Comparison of ENCODE assay signal across 8 cellular contexts in the genomic region with DNA sequence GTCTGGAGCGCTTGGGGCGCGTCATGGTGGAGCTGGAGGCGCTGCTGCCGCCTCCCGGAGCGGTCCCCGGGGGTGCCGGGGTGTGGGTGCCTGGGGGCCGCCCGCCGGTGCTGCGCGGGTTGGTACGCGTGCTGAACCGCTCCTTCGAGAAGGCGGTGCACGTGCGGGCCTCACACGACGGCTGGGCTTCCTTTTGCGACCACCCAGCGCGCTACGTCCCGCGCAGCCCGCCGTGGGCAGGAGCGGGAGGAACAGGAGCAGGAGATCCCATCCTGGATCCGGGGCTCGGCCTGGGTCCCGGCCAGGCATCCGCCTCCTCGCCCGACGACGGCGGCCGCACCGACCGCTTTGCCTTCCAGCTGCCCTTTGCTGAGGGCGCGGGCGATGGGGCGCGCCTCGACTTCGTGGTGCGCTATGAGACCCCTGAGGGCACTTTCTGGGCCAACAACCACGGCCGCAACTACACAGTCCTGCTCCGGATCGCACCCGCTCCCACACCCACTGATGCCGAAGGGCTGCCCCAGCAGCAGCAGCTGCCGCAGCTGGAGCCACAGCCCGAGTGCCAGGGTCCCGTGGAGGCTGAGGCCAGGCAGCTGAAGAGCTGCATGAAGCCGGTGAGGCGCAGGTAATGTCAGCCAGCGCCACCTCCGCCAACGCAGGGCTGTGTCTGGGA. TPM values are rescaled to one million over a fixed set of nuclear protein-coding genes. Genes with fewer than 3 reads are reported as not detected.
DNase-seq lines count a peak whose midpoint lies in the region; ATAC-seq and TF ChIP-seq lines count a peak whose summit lies in the region.

No MANE protein-coding gene starts in this region.

- H3K4me1 Mint-ChIP-seq in neural progenitor cell: peaks cover 17% of the 10 kb centered on the region

- no peak for ATAC-seq in GM18861 (IDR thresholded peaks at IDR 0.05; ENCODE audit: unreplicated experiment)
- ATAC-seq in GM21515 (IDR thresholded peaks at IDR 0.05; ENCODE audit: unreplicated experiment): no peak
- ATAC-seq in GM19035 (IDR thresholded peaks at IDR 0.05; ENCODE audit: unreplicated experiment): no peak

- H3K27me3 ChIP-seq in BJ (ENCODE audit: control insufficient read depth, insufficient read depth, low read length) (no peaks in the 10 kb centered on the region), MG63 (no peaks in the 10 kb centered on the region), neural progenitor cell (no peaks in the 10 kb centered on the region)
- no peaks in the 10 kb centered on the region for H3K27me3 ChIP-seq in effector memory CD4-positive, alpha-beta T cell (replicated peaks; ENCODE audit: control insufficient read depth, insufficient read depth, low read length, poor library complexity, severe bottlenecking)

- H4K20me1 ChIP-seq in neural progenitor cell (ENCODE audit: low read depth): peaks cover 20% of the 10 kb centered on the region

- peak overlapping the region; percentile 97 for H3K27ac ChIP-seq in effector memory CD4-positive, alpha-beta T cell (ENCODE audit: insufficient read depth, low read length, poor library complexity, severe bottlenecking)
- peak overlapping the region; percentile 95 for H3K27ac ChIP-seq in neural progenitor cell

- no peaks in the 10 kb centered on the region for H3K36me3 ChIP-seq in BJ (ENCODE audit: control insufficient read depth, insufficient read depth, low read length)
- peaks cover 3% of the 10 kb centered on the region; the same call in 1 of the 2 replicates for H3K36me3 ChIP-seq in MG63
- H3K36me3 ChIP-seq in effector memory CD4-positive, alpha-beta T cell (ENCODE audit: control insufficient read depth, insufficient read depth, low read length): no peaks in the 10 kb centered on the region
- no peaks in the 10 kb centered on the region for H3K36me3 ChIP-seq in neural progenitor cell

- DNase-seq in BJ (ENCODE audit: low read depth) (no peak), MG63 (peak; percentile 5), neural progenitor cell (ENCODE audit: low spot score) (peak; percentile 14), pons (ENCODE audit: low spot score) (no peak)
- no peak for DNase-seq in effector memory CD4-positive, alpha-beta T cell

- H3K4me1 ChIP-seq in effector memory CD4-positive, alpha-beta T cell (ENCODE audit: control insufficient read depth, insufficient read depth, low read length, poor library complexity, severe bottlenecking): peaks cover 35% of the 10 kb centered on the region
- peaks cover 7% of the 10 kb centered on the region for H3K4me1 ChIP-seq in neural progenitor cell

- H3K4me3 Mint-ChIP-seq in neural progenitor cell: peak overlapping the region; percentile 79

- TF ChIP-seq CTCF in BJ (IDR thresholded peaks at IDR 0.05; ENCODE audit: insufficient read depth, low read depth, low read length) (no peak), neural progenitor cell (IDR thresholded peaks at IDR 0.05) (no peak)

- peak overlapping the region; percentile 67 for H3K4me3 ChIP-seq in BJ (ENCODE audit: low read depth, low read length)
- H3K4me3 ChIP-seq in MG63: peak overlapping the region; percentile 63
- H3K4me3 ChIP-seq in effector memory CD4-positive, alpha-beta T cell (ENCODE audit: insufficient read depth, low read depth, low read length, poor library complexity, severe bottlenecking): peak overlapping the region; percentile 54
- H3K4me3 ChIP-seq in neural progenitor cell: peak overlapping the region; percentile 62

- peak overlapping the region; percentile 83 for H3K9ac ChIP-seq in neural progenitor cell

- peaks cover 4% of the 10 kb centered on the region for H3K36me3 Mint-ChIP-seq in neural progenitor cell

- peaks cover 4% of the 10 kb centered on the region for H3K9me3 Mint-ChIP-seq in neural progenitor cell

- H3K27me3 Mint-ChIP-seq in neural progenitor cell (ENCODE audit: insufficient read depth, low read depth): peaks cover 13% of the 10 kb centered on the region

- CTCF ChIA-PET in BJ (lab: Yijun Ruan, JAX): no interaction called here

- peak overlapping the region; percentile 50 for H2AFZ ChIP-seq in neural progenitor cell (replicated peaks)

- H3K79me2 ChIP-seq in neural progenitor cell (ENCODE audit: low read depth): peaks cover 46% of the 10 kb centered on the region

- H3F3A ChIP-seq in neural progenitor cell (ENCODE audit: low read depth): peaks cover 7% of the 10 kb centered on the region

- H3K9me3 ChIP-seq in MG63 (no peaks in the 10 kb centered on the region), neural progenitor cell (ENCODE audit: low read depth) (no peaks in the 10 kb centered on the region)
- no peaks in the 10 kb centered on the region for H3K9me3 ChIP-seq in effector memory CD4-positive, alpha-beta T cell (ENCODE audit: control insufficient read depth, low read length)

- POLR2A ChIA-PET in BJ (lab: Charles Lee): no interaction called here

- H3K27ac Mint-ChIP-seq in neural progenitor cell: no peak overlapping the region

- H3K4me2 ChIP-seq in neural progenitor cell: peak overlapping the region; percentile 76

RNA-seq across cellular contexts. Expression of a gene that starts 0.8 kb away (rescaled TPM):
- polyA plus RNA-seq in BJ (2011; rRNA removed): 2.5 and 3.5 TPM in 2 replicates
- polyA minus RNA-seq in BJ (2011; rRNA and poly(A)+ RNA removed): 0.51 and 2.6 TPM in 2 replicates
- 3.2 and 7.6 TPM in 2 replicates for total RNA-seq in MG63 (2014; rRNA removed; shearing (Covaris generic); ENCODE audit: low replicate concordance)
- total RNA-seq in neural progenitor cell (ENCODE audit: low replicate concordance): 5.6 and 21.2 TPM in 2 replicates

RNA-seq across cellular contexts. Expression of a gene that starts 5.9 kb away (rescaled TPM):
- polyA plus RNA-seq in BJ (2011; rRNA removed): 0.12 and 0.18 TPM in 2 replicates
- polyA minus RNA-seq in BJ (2011; rRNA and poly(A)+ RNA removed): not detected in 2 replicates
- total RNA-seq in MG63 (2014; rRNA removed; shearing (Covaris generic); ENCODE audit: low replicate concordance): not detected in 2 replicates
- 0.19 TPM in 1 of 2 replicates, not detected in the other for total RNA-seq in neural progenitor cell (ENCODE audit: low replicate concordance)

RNA-seq across cellular contexts. Expression of a gene that starts 33.1 kb away (rescaled TPM):
- not detected in 2 replicates for polyA plus RNA-seq in BJ (2011; rRNA removed)
- polyA minus RNA-seq in BJ (2011; rRNA and poly(A)+ RNA removed): not detected in 2 replicates
- not detected in 2 replicates for total RNA-seq in MG63 (2014; rRNA removed; shearing (Covaris generic); ENCODE audit: low replicate concordance)
- total RNA-seq in neural progenitor cell (ENCODE audit: low replicate concordance): not detected in 2 replicates

RNA-seq across cellular contexts. Expression of a gene that starts 35.1 kb away (rescaled TPM):
- polyA plus RNA-seq in BJ (2011; rRNA removed): 9.3 and 13.8 TPM in 2 replicates
- polyA minus RNA-seq in BJ (2011; rRNA and poly(A)+ RNA removed): 8.2 and 19.1 TPM in 2 replicates
- 21.2 and 35.2 TPM in 2 replicates for total RNA-seq in MG63 (2014; rRNA removed; shearing (Covaris generic); ENCODE audit: low replicate concordance)
- 10.3 and 20.3 TPM in 2 replicates for total RNA-seq in neural progenitor cell (ENCODE audit: low replicate concordance)

RNA-seq across cellular contexts. Expression of a gene that starts 37.2 kb away (rescaled TPM):
- polyA plus RNA-seq in BJ (2011; rRNA removed): 0.01 TPM in 1 of 2 replicates, not detected in the other
- not detected in 2 replicates for polyA minus RNA-seq in BJ (2011; rRNA and poly(A)+ RNA removed)
- total RNA-seq in MG63 (2014; rRNA removed; shearing (Covaris generic); ENCODE audit: low replicate concordance): not detected in 2 replicates
- total RNA-seq in neural progenitor cell (ENCODE audit: low replicate concordance): 1.1 and 4.9 TPM in 2 replicates

Comparison
In these comparisons a context has a peak if more than half of its experiments do, and no peak if none do; other contexts are left out.
1. DNase-seq: peak in MG63 (single experiment) and neural progenitor cell (single experiment); none in BJ (single experiment), effector memory CD4-positive, alpha-beta T cell (0 of 3) and pons (single experiment).
2. Peak in every context shown above with its lines, with median percentiles within 50 percentile points of each other: H3K4me3 ChIP-seq.